Comparison of ENCODE assay signal across 24 cellular contexts in the genomic region with DNA sequence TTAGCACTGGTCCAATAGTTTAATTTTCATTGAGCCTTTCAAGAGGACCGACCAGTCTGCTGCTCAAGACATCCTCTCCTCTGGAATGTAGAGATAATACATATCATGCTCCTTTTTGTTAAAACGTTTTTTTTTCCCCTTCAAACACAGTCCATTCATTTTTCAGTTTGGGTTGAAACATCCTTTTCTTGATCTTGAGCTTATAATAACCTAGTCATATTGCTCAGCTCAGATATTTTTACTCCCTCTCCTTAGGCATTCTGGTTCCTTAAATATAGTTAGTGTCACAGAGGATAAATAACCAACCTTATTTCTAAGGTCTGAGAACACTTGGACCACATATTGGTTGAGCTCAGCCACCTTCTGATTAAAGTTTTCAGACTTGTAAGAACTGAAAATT. TPM values are rescaled to one million over a fixed set of nuclear protein-coding genes. Genes with fewer than 3 reads are reported as not detected.
DNase-seq lines count a peak whose midpoint lies in the region; ATAC-seq and TF ChIP-seq lines count a peak whose summit lies in the region.
"Had no signal": no experiment of that assay in that cellular context is flagged by ENCODE, and none has a peak within 500 bp of the region (broad histone marks: within the 10 kb centered on the region; RNA-seq: fewer than 3 reads in every experiment).

No MANE protein-coding gene starts in this region.

- peaks cover 38% of the 10 kb centered on the region for H3K36me3 Mint-ChIP-seq in activated CD4-positive, alpha-beta T cell treated with anti-CD3 and anti-CD28 coated beads, Interleukin-2, amount 10 ng/mL, durations not matched to agents 7 days and 5 days (ENCODE audit: low read depth)
- H3K36me3 Mint-ChIP-seq in natural killer cell: peaks cover 23% of the 10 kb centered on the region
- H3K36me3 Mint-ChIP-seq in natural killer cell treated with Interleukin-12 subunit alpha and Interleukin-12 subunit beta and Interleukin-15 and Interleukin-18, amount 100 ng/mL, for 72 hours: peaks cover 19% of the 10 kb centered on the region
- peaks cover 74% of the 10 kb centered on the region for H3K36me3 Mint-ChIP-seq in effector memory CD8-positive, alpha-beta T cell (ENCODE audit: insufficient read depth)
- H3K36me3 Mint-ChIP-seq in stimulated activated naive B cell treated with anti-CD40 and anti-IgM and Interleukin-4, amounts not matched to agents 10 μg/mL and 1 μg/mL and 100 μg/mL, for 72 hours: peaks cover 14 to 31% of the 10 kb centered on the region in 2 donors

- peak overlapping the region; percentile 50 for H3K27ac Mint-ChIP-seq in activated CD4-positive, alpha-beta T cell treated with anti-CD3 and anti-CD28 coated beads, Interleukin-2, amount 10 ng/mL, durations not matched to agents 7 days and 5 days
- H3K27ac Mint-ChIP-seq in natural killer cell: peak overlapping the region; percentile 8 to 58
- no peak overlapping the region for H3K27ac Mint-ChIP-seq in natural killer cell treated with Interleukin-12 subunit alpha and Interleukin-12 subunit beta and Interleukin-15 and Interleukin-18, amount 100 ng/mL, for 72 hours
- peak overlapping the region; percentile 10 to 72 for H3K27ac Mint-ChIP-seq in effector memory CD8-positive, alpha-beta T cell
- peak overlapping the region; percentile 16 for H3K27ac Mint-ChIP-seq in stimulated activated naive B cell treated with anti-CD40 and anti-IgM and Interleukin-4, amounts not matched to agents 10 μg/mL and 1 μg/mL and 100 μg/mL, for 72 hours
- H3K27ac Mint-ChIP-seq: B cell had no signal

- CTCF ChIA-PET in activated CD4-positive, alpha-beta T cell treated with anti-CD3 and anti-CD28 coated beads, Interleukin-2, amount 10 ng/mL, durations not matched to agents 7 days and 5 days (lab: Charles Lee): no interaction called here

- no peak for TF ChIP-seq CTCF in natural killer cell (IDR thresholded peaks at IDR 0.05)

- POLR2A ChIA-PET in activated CD4-positive, alpha-beta T cell treated with anti-CD3 and anti-CD28 coated beads, Interleukin-2, amount 10 ng/mL, durations not matched to agents 7 days and 5 days (lab: Charles Lee): no interaction called here

- H3K9me3 Mint-ChIP-seq in activated CD4-positive, alpha-beta T cell treated with anti-CD3 and anti-CD28 coated beads, Interleukin-2, amount 10 ng/mL, durations not matched to agents 7 days and 5 days: no peaks in the 10 kb centered on the region
- H3K9me3 Mint-ChIP-seq in natural killer cell: no peaks in the 10 kb centered on the region
- H3K9me3 Mint-ChIP-seq in natural killer cell treated with Interleukin-12 subunit alpha and Interleukin-12 subunit beta and Interleukin-15 and Interleukin-18, amount 100 ng/mL, for 72 hours: no peaks in the 10 kb centered on the region
- H3K9me3 Mint-ChIP-seq in effector memory CD8-positive, alpha-beta T cell: no peaks in the 10 kb centered on the region
- H3K9me3 Mint-ChIP-seq in stimulated activated naive B cell treated with anti-CD40 and anti-IgM and Interleukin-4, amounts not matched to agents 10 μg/mL and 1 μg/mL and 100 μg/mL, for 72 hours: no peaks in the 10 kb centered on the region

- no peak for ATAC-seq in natural killer cell
- no peak for ATAC-seq in natural killer cell treated with Interleukin-12 subunit alpha and Interleukin-12 subunit beta and Interleukin-15 and Interleukin-18, amount 100 ng/mL, for 72 hours
- ATAC-seq in effector memory CD8-positive, alpha-beta T cell (replicated peaks): no peak
- no peak for ATAC-seq in stimulated activated naive B cell treated with anti-CD40 and anti-IgM and Interleukin-4, amounts not matched to agents 10 μg/mL and 1 μg/mL and 100 μg/mL, for 72 hours (replicated peaks)

- peaks cover under 1% of the 10 kb centered on the region for H3K4me1 Mint-ChIP-seq in activated CD4-positive, alpha-beta T cell treated with anti-CD3 and anti-CD28 coated beads, Interleukin-2, amount 10 ng/mL, durations not matched to agents 7 days and 5 days
- H3K4me1 Mint-ChIP-seq in natural killer cell: peaks cover 0 to 6% of the 10 kb centered on the region in 2 donors
- peaks cover 4 to 5% of the 10 kb centered on the region in 2 donors for H3K4me1 Mint-ChIP-seq in natural killer cell treated with Interleukin-12 subunit alpha and Interleukin-12 subunit beta and Interleukin-15 and Interleukin-18, amount 100 ng/mL, for 72 hours (ENCODE audit: low read depth in 2 of 2)
- peaks cover 0 to 4% of the 10 kb centered on the region in 2 donors for H3K4me1 Mint-ChIP-seq in effector memory CD8-positive, alpha-beta T cell (ENCODE audit: low read depth in 2 of 2)
- no peaks in the 10 kb centered on the region for H3K4me1 Mint-ChIP-seq in stimulated activated naive B cell treated with anti-CD40 and anti-IgM and Interleukin-4, amounts not matched to agents 10 μg/mL and 1 μg/mL and 100 μg/mL, for 72 hours
- H3K4me1 Mint-ChIP-seq: B cell had no signal

- intact Hi-C loops in natural killer cell (cut with micrococcal nuclease): no loop called here

- DNase-seq in activated CD4-positive, alpha-beta T cell treated with anti-CD3 and anti-CD28 coated beads, Interleukin-2, amount 10 ng/mL, durations not matched to agents 7 days and 5 days: no peak
- no peak for DNase-seq in activated CD4-positive, alpha-beta T cell treated with anti-CD3 and anti-CD28 coated beads, Interleukin-2, amount 50 U/mL, for 1 hour
- DNase-seq in natural killer cell (no peak), NCI-H1092 (lab: John Stamatoyannopoulos, UW) (no peak), NCI-H1105 (lab: John Stamatoyannopoulos, UW) (no peak)
- DNase-seq in natural killer cell treated with Interleukin-12 subunit alpha and Interleukin-12 subunit beta and Interleukin-15 and Interleukin-18, amount 100 ng/mL, for 72 hours (ENCODE audit: low spot score): no peak
- DNase-seq in effector memory CD8-positive, alpha-beta T cell: no peak
- no peak for DNase-seq in stimulated activated naive B cell treated with anti-CD40 and anti-IgM and Interleukin-4, amounts not matched to agents 10 μg/mL and 1 μg/mL and 100 μg/mL, for 72 hours
- DNase-seq: Calu3, DMS153, GM23248, H7, KBM-7, MV-4-11, NCI-H2029, NCI-H446 treated with DMSO at 0.1 percent for 48 hours, NCI-H526, Right ventricle myocardium superior, RPMI8226 had no signal

- H3K4me3 Mint-ChIP-seq in activated CD4-positive, alpha-beta T cell treated with anti-CD3 and anti-CD28 coated beads, Interleukin-2, amount 10 ng/mL, durations not matched to agents 7 days and 5 days: no peak overlapping the region
- H3K4me3 Mint-ChIP-seq in natural killer cell: no peak overlapping the region
- H3K4me3 Mint-ChIP-seq in natural killer cell treated with Interleukin-12 subunit alpha and Interleukin-12 subunit beta and Interleukin-15 and Interleukin-18, amount 100 ng/mL, for 72 hours: no peak overlapping the region
- no peak overlapping the region for H3K4me3 Mint-ChIP-seq in effector memory CD8-positive, alpha-beta T cell
- H3K4me3 Mint-ChIP-seq in stimulated activated naive B cell treated with anti-CD40 and anti-IgM and Interleukin-4, amounts not matched to agents 10 μg/mL and 1 μg/mL and 100 μg/mL, for 72 hours: no peak overlapping the region
- H3K4me3 Mint-ChIP-seq: B cell had no signal

- no peaks in the 10 kb centered on the region for H3K27me3 Mint-ChIP-seq in activated CD4-positive, alpha-beta T cell treated with anti-CD3 and anti-CD28 coated beads, Interleukin-2, amount 10 ng/mL, durations not matched to agents 7 days and 5 days
- H3K27me3 Mint-ChIP-seq in natural killer cell (ENCODE audit: low read depth in 2 of 2): no peaks in the 10 kb centered on the region
- no peaks in the 10 kb centered on the region for H3K27me3 Mint-ChIP-seq in natural killer cell treated with Interleukin-12 subunit alpha and Interleukin-12 subunit beta and Interleukin-15 and Interleukin-18, amount 100 ng/mL, for 72 hours
- no peaks in the 10 kb centered on the region for H3K27me3 Mint-ChIP-seq in effector memory CD8-positive, alpha-beta T cell
- no peaks in the 10 kb centered on the region for H3K27me3 Mint-ChIP-seq in stimulated activated naive B cell treated with anti-CD40 and anti-IgM and Interleukin-4, amounts not matched to agents 10 μg/mL and 1 μg/mL and 100 μg/mL, for 72 hours
- H3K27me3 Mint-ChIP-seq: B cell had no signal

RNA-seq across cellular contexts. Expression of a gene that starts 12.8 kb away (rescaled TPM):
- total RNA-seq in activated CD4-positive, alpha-beta T cell treated with anti-CD3 and anti-CD28 coated beads, Interleukin-2, amount 10 ng/mL, durations not matched to agents 7 days and 5 days: not detected
- not detected for total RNA-seq in natural killer cell
- not detected for total RNA-seq in natural killer cell treated with Interleukin-12 subunit alpha and Interleukin-12 subunit beta and Interleukin-15 and Interleukin-18, amount 100 ng/mL, for 72 hours
- total RNA-seq: B cell, Calu3, GM23248, H7, HT1080, LHCN-M2, MCF 10A, Right ventricle myocardium superior, SJSA1 had no signal

RNA-seq across cellular contexts. Expression of a gene that starts 35.1 kb away (rescaled TPM):
- total RNA-seq in activated CD4-positive, alpha-beta T cell treated with anti-CD3 and anti-CD28 coated beads, Interleukin-2, amount 10 ng/mL, durations not matched to agents 7 days and 5 days: 100 to 1,000 TPM; 108 to 139 TPM
- 100 to 1,000 TPM; 152 to 213 (median 196) TPM for total RNA-seq in natural killer cell
- total RNA-seq in natural killer cell treated with Interleukin-12 subunit alpha and Interleukin-12 subunit beta and Interleukin-15 and Interleukin-18, amount 100 ng/mL, for 72 hours: 100 to 1,000 TPM in 1 of 2 donors, 10 to 100 TPM in 1; 81.8 to 234 TPM

RNA-seq across cellular contexts. Expression of a gene that starts 46.8 kb away (rescaled TPM):
- total RNA-seq in activated CD4-positive, alpha-beta T cell treated with anti-CD3 and anti-CD28 coated beads, Interleukin-2, amount 10 ng/mL, durations not matched to agents 7 days and 5 days: 10 to 100 TPM; 31.1 to 34.2 TPM
- total RNA-seq in natural killer cell: 10 to 100 TPM; 22.1 to 32.0 (median 30.8) TPM
- total RNA-seq in natural killer cell treated with Interleukin-12 subunit alpha and Interleukin-12 subunit beta and Interleukin-15 and Interleukin-18, amount 100 ng/mL, for 72 hours: 10 to 100 TPM; 38.4 to 44.7 TPM

Comparison
In these comparisons a context has a peak if more than half of its experiments do, and no peak if none do; other contexts are left out.
1. H3K27ac Mint-ChIP-seq: peak in activated CD4-positive, alpha-beta T cell treated with anti-CD3 and anti-CD28 coated beads, Interleukin-2, amount 10 ng/mL, durations not matched to agents 7 days and 5 days (single experiment), natural killer cell (2 of 2), effector memory CD8-positive, alpha-beta T cell (2 of 2) and stimulated activated naive B cell treated with anti-CD40 and anti-IgM and Interleukin-4, amounts not matched to agents 10 μg/mL and 1 μg/mL and 100 μg/mL, for 72 hours (single experiment); none in natural killer cell treated with Interleukin-12 subunit alpha and Interleukin-12 subunit beta and Interleukin-15 and Interleukin-18, amount 100 ng/mL, for 72 hours (0 of 2).